Comparison of ENCODE assay signal across 19 cellular contexts in genomic region chr12:31019561-31020308, GRCh38. TPM values are rescaled to one million over a fixed set of nuclear protein-coding genes. Genes with fewer than 3 reads are reported as not detected.
DNase-seq lines count a peak whose midpoint lies in the region; ATAC-seq and TF ChIP-seq lines count a peak whose summit lies in the region.
"Had no signal": no experiment of that assay in that cellular context is flagged by ENCODE, and none has a peak within 500 bp of the region (broad histone marks: within the 10 kb centered on the region; RNA-seq: fewer than 3 reads in every experiment).

No MANE protein-coding gene starts in this region.

- H3K4me3 ChIP-seq in coronary artery, result no peak overlapping the region
- H3K4me3 ChIP-seq in gastrocnemius medialis, result no peak overlapping the region
- H3K4me3 ChIP-seq: A549, GM12878, GM23248 had no signal

- H3K27ac ChIP-seq in coronary artery, result no peak overlapping the region
- no peak overlapping the region for H3K27ac ChIP-seq in gastrocnemius medialis
- H3K27ac ChIP-seq: A549, GM23248 had no signal

- peak; percentile 41 for DNase-seq in cardiac septum (ENCODE audit: low spot score)
- DNase-seq in left ventricle myocardium superior, result no peak
- peak; percentile 46 for DNase-seq in coronary artery (ENCODE audit: low spot score)
- peak; percentile 54 for DNase-seq in pons (ENCODE audit: low spot score)
- DNase-seq in activated T-cell treated with anti-CD3 and anti-CD28 coated beads, Interleukin-2, amount 50 U/mL, for 48 hours, result no peak
- no peak for DNase-seq in gastrocnemius medialis
- no peak for DNase-seq in stimulated activated CD4-positive, alpha-beta T cell treated with anti-CD3 and anti-CD28 coated beads, Interleukin-4, amount 100 ng/mL, for 1 hour
- DNase-seq: Calu3; CD4-positive, alpha-beta T cell; GM23248; Kasumi-1; NCI-H1417 treated with DMSO at 0.1 percent for 48 hours; NCI-H2029 treated with DMSO at 0.1 percent for 48 hours; NCI-H510A; NCI-H82; SHP77 treated with DMSO at 0.1 percent for 48 hours had no signal

- intact Hi-C loops in cardiac septum (cut with DNase I), result no loop called here
- intact Hi-C loops in left ventricle myocardium superior (cut with micrococcal nuclease), result no loop called here
- intact Hi-C loops in gastrocnemius medialis (cut with DNase I; ENCODE audit: low total_unique reads), result no loop called here

- no peaks in the 10 kb centered on the region for H3K36me3 ChIP-seq in gastrocnemius medialis

- H3K4me1 ChIP-seq in gastrocnemius medialis, result no peaks in the 10 kb centered on the region
- H3K4me1 ChIP-seq: A549 had no signal

- no peaks in the 10 kb centered on the region for H3K27me3 ChIP-seq in gastrocnemius medialis

- ATAC-seq in left ventricle myocardium superior (no peak), gastrocnemius medialis (no peak), HG03460 (IDR thresholded peaks at IDR 0.05; ENCODE audit: unreplicated experiment) (no peak)
- ATAC-seq: A549, GM12878 had no signal

- in situ Hi-C loops in gastrocnemius medialis (cut with MboI; ENCODE audit: low sequenced_read_pairs in 4 of 4), result no loop called here

- TF ChIP-seq POLR2A in gastrocnemius medialis (IDR thresholded peaks at IDR 0.05), result no peak

- H3K9me3 ChIP-seq in gastrocnemius medialis, result no peaks in the 10 kb centered on the region
- H3K9me3 ChIP-seq: A549 had no signal

- TF ChIP-seq CTCF in coronary artery (IDR thresholded peaks at IDR 0.05) (no peak), gastrocnemius medialis (IDR thresholded peaks at IDR 0.05 in 4 of 5, conservative IDR thresholded peaks at IDR 0.05 in 1 of 5) (no peak)

RNA-seq across cellular contexts. Expression of gene DDX11, which starts 53.9 kb away (rescaled TPM):
- total RNA-seq in cardiac septum (3.4 TPM), left ventricle myocardium superior (5.0 TPM), gastrocnemius medialis (10 to 100 TPM in 2 of 4 donors, 1 to 10 TPM in 2; 5.1 to 29.8 (median 13.3) TPM)

Comparison
In these comparisons a context has a peak if more than half of its experiments do, and no peak if none do; other contexts are left out.
1. DNase-seq: peak in cardiac septum (single experiment), coronary artery (single experiment) and pons (single experiment); none in left ventricle myocardium superior (single experiment), activated T-cell treated with anti-CD3 and anti-CD28 coated beads, Interleukin-2, amount 50 U/mL, for 48 hours (0 of 2), gastrocnemius medialis (0 of 2) and stimulated activated CD4-positive, alpha-beta T cell treated with anti-CD3 and anti-CD28 coated beads, Interleukin-4, amount 100 ng/mL, for 1 hour (single experiment).